18 cellular contexts compared by ENCODE assay signal in genomic region chr20:13099676-13100075, GRCh38.
"Had no signal": no experiment of that assay in that cellular context is flagged by ENCODE, and none has a peak within 500 bp of the region (broad histone marks: within the 10 kb centered on the region; RNA-seq: fewer than 3 reads in every experiment).

No MANE protein-coding gene starts in this region.

- H3K27me3 ChIP-seq: ascending aorta, brain microvascular endothelial cell, esophagus squamous epithelium, heart left ventricle, thyroid gland had no signal

- H3K4me3 ChIP-seq: ascending aorta, esophagus squamous epithelium, heart left ventricle, thyroid gland had no signal

- ATAC-seq: heart left ventricle; left colon; naive thymus-derived CD4-positive, alpha-beta T cell; stimulated activated naive CD8-positive, alpha-beta T cell treated with anti-CD3 and anti-CD28 coated beads, Interleukin-15, Interleukin-2, amounts not matched to agents 100 U/mL and 50 U/mL, for 24 hours; T-cell had no signal

- H3K36me3 Mint-ChIP-seq: activated naive CD4-positive, alpha-beta T cell treated with anti-CD3 and anti-CD28 coated beads, Interleukin-2, amount 50 U/mL, for 24 hours; naive thymus-derived CD4-positive, alpha-beta T cell; T-cell had no signal

- H3K4me3 Mint-ChIP-seq: activated naive CD4-positive, alpha-beta T cell treated with anti-CD3 and anti-CD28 coated beads, Interleukin-2, amount 50 U/mL, for 24 hours; central memory CD8-positive, alpha-beta T cell; naive thymus-derived CD4-positive, alpha-beta T cell; T-cell; T-helper 2 cell treated with Interferon-gamma antibody and Interleukin-4, amounts not matched to agents 5 μg/mL and 100 μg/mL, for 36 hours had no signal

- H3K9me3 Mint-ChIP-seq: activated naive CD4-positive, alpha-beta T cell treated with anti-CD3 and anti-CD28 coated beads, Interleukin-2, amount 50 U/mL, for 24 hours; central memory CD8-positive, alpha-beta T cell; naive thymus-derived CD4-positive, alpha-beta T cell; T-cell; T-helper 2 cell treated with Interferon-gamma antibody and Interleukin-4, amounts not matched to agents 5 μg/mL and 100 μg/mL, for 36 hours had no signal

- H3K9me3 ChIP-seq: ascending aorta, esophagus squamous epithelium, heart left ventricle, thyroid gland had no signal

- H3K27me3 Mint-ChIP-seq: activated naive CD4-positive, alpha-beta T cell treated with anti-CD3 and anti-CD28 coated beads, Interleukin-2, amount 50 U/mL, for 24 hours; central memory CD8-positive, alpha-beta T cell; naive thymus-derived CD4-positive, alpha-beta T cell; T-cell had no signal

- DNase-seq: activated gamma-delta T cell treated with Interleukin-2 at 50 U/mL for 16 hours; activated T-cell treated with anti-CD3 and anti-CD28 coated beads, Interleukin-2, amount 50 U/mL, for 1 hour; brain microvascular endothelial cell; effector memory CD4-positive, alpha-beta T cell; esophagus squamous epithelium; heart left ventricle; left colon; naive thymus-derived CD4-positive, alpha-beta T cell; retina; stimulated activated CD4-positive, alpha-beta T cell treated with anti-CD3 and anti-CD28 coated beads, Interleukin-4, amount 100 ng/mL, for 24 hours; stimulated activated naive CD8-positive, alpha-beta T cell treated with anti-CD3 and anti-CD28 coated beads, Interleukin-15, Interleukin-2, amounts not matched to agents 100 U/mL and 50 U/mL, for 24 hours; T-cell; thyroid gland; WERI-Rb-1 had no signal

- H3K36me3 ChIP-seq: brain microvascular endothelial cell, WERI-Rb-1 had no signal

- H3K4me1 Mint-ChIP-seq: activated naive CD4-positive, alpha-beta T cell treated with anti-CD3 and anti-CD28 coated beads, Interleukin-2, amount 50 U/mL, for 24 hours; central memory CD8-positive, alpha-beta T cell; naive thymus-derived CD4-positive, alpha-beta T cell; T-cell had no signal

- H3K4me1 ChIP-seq: ascending aorta, heart left ventricle, thyroid gland had no signal

- H3K27ac ChIP-seq: ascending aorta, brain microvascular endothelial cell, esophagus squamous epithelium, heart left ventricle, thyroid gland, WERI-Rb-1 had no signal

- H3K27ac Mint-ChIP-seq: activated naive CD4-positive, alpha-beta T cell treated with anti-CD3 and anti-CD28 coated beads, Interleukin-2, amount 50 U/mL, for 24 hours; naive thymus-derived CD4-positive, alpha-beta T cell; T-cell; T-helper 2 cell treated with Interferon-gamma antibody and Interleukin-4, amounts not matched to agents 5 μg/mL and 100 μg/mL, for 36 hours had no signal
